In genomic region chr18:35290070-35290735, GRCh38 we compare ENCODE assay signal across 8 cellular contexts. TPM values are rescaled to one million over a fixed set of nuclear protein-coding genes. Genes with fewer than 3 reads are reported as not detected.
DNase-seq lines count a peak whose midpoint lies in the region; ATAC-seq, FAIRE-seq and TF ChIP-seq lines count a peak whose summit lies in the region.

TSS of gene ZSCAN30 (minus strand) at chr18:35290229. CDS start at chr18:35264352, 25,877 bp downstream.

- peak; percentile 71 for DNase-seq in GM12891 (ENCODE audit: insufficient read length, low spot score)
- DNase-seq in NCI-H1436 treated with DMSO at 0.1 percent for 48 hours (lab: John Stamatoyannopoulos, UW) = peak; percentile 75
- DNase-seq in T-cell = peak; percentile 89 to 98 (median 94)
- peak; percentile 95 to 98 (median 96) for DNase-seq in adrenal gland
- peak; percentile 95 to 96 for DNase-seq in heart right ventricle
- peak; percentile 98 for DNase-seq in posterior vena cava (ENCODE audit: low spot score)
- peak; percentile 98 for DNase-seq in upper lobe of right lung

- H3K27me3 ChIP-seq in adrenal gland = no peaks in the 10 kb centered on the region
- H3K27me3 ChIP-seq in heart right ventricle = no peaks in the 10 kb centered on the region
- no peaks in the 10 kb centered on the region for H3K27me3 ChIP-seq in upper lobe of right lung

- ATAC-seq in HG02840 (IDR thresholded peaks at IDR 0.05; ENCODE audit: low FRiP score, unreplicated experiment) = peak; percentile 95
- ATAC-seq in T-cell (replicated peaks in 1 of 4) = peak; percentile 93 to 96 (median 94)
- peak; percentile 99 to 100 (median 100) for ATAC-seq in heart right ventricle
- peak; percentile 100 for ATAC-seq in upper lobe of right lung

- CTCF ChIA-PET in T-cell (lab: Charles Lee) = interaction anchor here (0.6 to 1.6 kb wide), 9 partner anchors 14 to 65 kb away, joined by 3 to 8 read pairs (median 4); partner anchors contain the start of genes ZNF24 (in 1 of the 2) and ZNF397 (in 1 of the 2)

- H3K36me3 ChIP-seq in adrenal gland (replicated peaks in 1 of 2) = no peaks in the 10 kb centered on the region
- peaks cover 0 to 33% (median 5%) of the 10 kb centered on the region in 9 donors for H3K36me3 ChIP-seq in heart right ventricle
- peaks cover 11% of the 10 kb centered on the region for H3K36me3 ChIP-seq in upper lobe of right lung

- peak within 1 kb of the TSS; percentile 93 to 98 for H3K27ac Mint-ChIP-seq in T-cell

- H3K27me3 Mint-ChIP-seq in T-cell = no peaks in the 10 kb centered on the region

- H3K4me1 Mint-ChIP-seq in T-cell = peaks cover 59 to 72% (median 65%) of the 10 kb centered on the region in 3 donors

- peak within 1 kb of the TSS; percentile 23 to 94 (median 86) for H3K27ac ChIP-seq in adrenal gland
- H3K27ac ChIP-seq in heart right ventricle = peak within 1 kb of the TSS; percentile 43 to 93 (median 82)
- peak within 1 kb of the TSS; percentile 84 for H3K27ac ChIP-seq in upper lobe of right lung

- WGBS in adrenal gland, 4 donors = 0% methylated on average over 21 to 41 of the region's 41 CpGs
- WGBS in heart right ventricle, 2 donors = 0 to 1% methylated on average over 41 of the region's 41 CpGs

- peak; percentile 99 for FAIRE-seq in GM12891 (lab: Jason Lieb, UNC)

- H3K4me1 ChIP-seq in adrenal gland (replicated peaks in 1 of 2) (peaks cover 18 to 40% of the 10 kb centered on the region in 2 donors), heart right ventricle (peaks cover 7 to 37% (median 28%) of the 10 kb centered on the region in 9 donors), upper lobe of right lung (peaks cover 11% of the 10 kb centered on the region)

- TF ChIP-seq CTCF in adrenal gland (IDR thresholded peaks at IDR 0.05) (no peak), heart right ventricle (IDR thresholded peaks at IDR 0.05) (no peak), upper lobe of right lung (IDR thresholded peaks at IDR 0.05) (no peak)

- TF ChIP-seq POLR2A in GM12891 (IDR thresholded peaks at IDR 0.05; ENCODE audit: low read depth, low read length) (peak; percentile 97), adrenal gland (IDR thresholded peaks at IDR 0.05) (peak; percentile 43 to 91)

- POLR2A ChIA-PET in T-cell (lab: Charles Lee) = interaction anchor here (0.5 to 1.5 kb wide), 12 partner anchors 9 to 1170 kb away, joined by 3 to 8 read pairs (median 3); partner anchors contain the start of gene ZNF397 (in 1 of the 2)

- H3K9me3 ChIP-seq in adrenal gland (replicated peaks in 1 of 3) (peaks cover 0 to 3% (median 0%) of the 10 kb centered on the region in 3 donors), heart right ventricle (peaks cover 0 to 10% (median 0%) of the 10 kb centered on the region in 11 donors), upper lobe of right lung (no peaks in the 10 kb centered on the region)

- H3K4me3 ChIP-seq in adrenal gland (peak within 1 kb of the TSS; percentile 56 to 80 (median 71)), heart right ventricle (peak within 1 kb of the TSS; percentile 60 to 93 (median 79)), upper lobe of right lung (peak within 1 kb of the TSS; percentile 85)

- H3K4me3 Mint-ChIP-seq in T-cell = peak within 1 kb of the TSS; percentile 93 to 99 (median 95)

- intact Hi-C loops in adrenal gland (cut with DNase I) = no loop called here
- intact Hi-C loops in heart right ventricle (cut with DNase I) = loop anchor here in 8 of 10 donors (2.0 to 10.0 kb wide), 4 partner anchors 52 to 55 kb away; partner anchors contain the start of gene ZNF24 (in 7 of the 8)
- intact Hi-C loops in posterior vena cava (cut with DNase I) = no loop called here
- intact Hi-C loops in upper lobe of right lung (cut with DNase I) = no loop called here

- peaks cover 0 to 13% (median 0%) of the 10 kb centered on the region in 3 donors for H3K9me3 Mint-ChIP-seq in T-cell

- peaks cover 33% of the 10 kb centered on the region for H3K36me3 Mint-ChIP-seq in T-cell

TF ChIP-seq in GM12891, 5 proteins besides CTCF, POLR2A, EP300 and RAD21:
- no peak for TF ChIP-seq PAX5 (IDR thresholded peaks at IDR 0.05; ENCODE audit: insufficient read depth, low read length, severe bottlenecking)
- no peak for TF ChIP-seq SPI1 (IDR thresholded peaks at IDR 0.05; ENCODE audit: low read depth, low read length)
- peak; percentile 49 for TF ChIP-seq POU2F2 (IDR thresholded peaks at IDR 0.05; ENCODE audit: low read depth, low read length)
- TF ChIP-seq TAF1 (IDR thresholded peaks at IDR 0.05; ENCODE audit: low read depth, low read length) = peak; percentile 91
- TF ChIP-seq POLR2AphosphoS5 (IDR thresholded peaks at IDR 0.05; ENCODE audit: low read depth, low read length) = peak; percentile 96
TF ChIP-seq in GM12891: peak in this region for 3.

RNA-seq across cellular contexts. Expression of gene ZSCAN30, which starts in this region (rescaled TPM):
- 14.5 TPM for polyA plus RNA-seq in GM12891 (2012; ENCODE audit: low read depth, missing spikeins)
- total RNA-seq in T-cell (10 to 100 TPM; 14.4 to 19.6 (median 16.2) TPM), adrenal gland (10 to 100 TPM; 16.0 to 25.6 (median 21.6) TPM), heart right ventricle (10 to 100 TPM; 11.6 to 16.4 (median 14.2) TPM), posterior vena cava (10 to 100 TPM; 12.8 to 14.9 TPM), upper lobe of right lung (18.9 TPM)
- polyA plus RNA-seq in adrenal gland (10 to 100 TPM; 16.4 to 30.1 (median 22.2) TPM), heart right ventricle (10 to 100 TPM in 1 of 2 donors, 1 to 10 TPM in 1; 3.8 to 31.5 TPM)

Comparison
In these comparisons a context has a peak if more than half of its experiments do, and no peak if none do; other contexts are left out.
1. Peak in every context shown above with its lines: DNase-seq, ATAC-seq, H3K4me3 ChIP-seq and H3K27ac ChIP-seq.
2. intact Hi-C loops: an anchor here in heart right ventricle (2.0 to 10.0 kb wide); none called in adrenal gland, posterior vena cava and upper lobe of right lung.